Comparison of ENCODE assay signal across 8 cellular contexts in genomic region chr12:116194935-116195431, GRCh38.
A peak's percentile ranks its signal among the peaks of the same experiment; 100 is the strongest.
DNase-seq lines count a peak whose midpoint lies in the region; ATAC-seq lines count a peak whose summit lies in the region.

No MANE protein-coding gene starts in this region.

- CTCF ChIA-PET in activated CD4-positive, alpha-beta T cell treated with anti-CD3 and anti-CD28 coated beads for 36 hours (lab: Charles Lee): interaction anchor here (0.5 to 2.4 kb wide), 13 partner anchors 9 to 197 kb away, joined by 3 to 6 read pairs (median 3); no protein-coding TSS in a partner anchor

- no peak overlapping the region for H3K27ac ChIP-seq in aorta (ENCODE audit: low read depth in 1 of 2, low read length in 2 of 2)

- no peaks in the 10 kb centered on the region for H3K9me3 ChIP-seq in aorta (ENCODE audit: control insufficient read depth, low read length)

- POLR2A ChIA-PET in activated CD4-positive, alpha-beta T cell treated with anti-CD3 and anti-CD28 coated beads for 36 hours (lab: Charles Lee): no interaction called here

- intact Hi-C loops in activated CD4-positive, alpha-beta T cell treated with anti-CD3 and anti-CD28 coated beads for 36 hours (cut with DNase I, micrococcal nuclease): loop anchor here (2.0 to 10.0 kb wide), 3 partner anchors 52 to 130 kb away; no protein-coding TSS in a partner anchor
- intact Hi-C loops in aorta (cut with DNase I): no loop called here

- WGBS in aorta, 2 donors: 76 to 81% methylated on average over 3 of the region's 3 CpGs

- no peaks in the 10 kb centered on the region for H3K27me3 Mint-ChIP-seq in activated CD4-positive, alpha-beta T cell treated with anti-CD3 and anti-CD28 coated beads for 36 hours
- no peaks in the 10 kb centered on the region for H3K27me3 Mint-ChIP-seq in naive B cell

- H3K36me3 Mint-ChIP-seq in activated CD4-positive, alpha-beta T cell treated with anti-CD3 and anti-CD28 coated beads for 36 hours (ENCODE audit: low read depth): peaks cover 1% of the 10 kb centered on the region
- H3K36me3 Mint-ChIP-seq in naive B cell: no peaks in the 10 kb centered on the region

- in situ Hi-C loops in ACHN (cut with HindIII; ENCODE audit: low pct_ligation_motif_present, low pct_unique_long_range_greater_than_20kb, low sequenced_read_pairs): no loop called here

- H3K4me1 ChIP-seq in aorta (ENCODE audit: control insufficient read depth in 1 of 2, insufficient read depth in 2 of 2, low read length in 2 of 2): peaks cover 1 to 11% of the 10 kb centered on the region in 2 donors

- ATAC-seq in GM19372 (IDR thresholded peaks at IDR 0.05; ENCODE audit: low read depth, unreplicated experiment) (peak; percentile 77), HG03097 (IDR thresholded peaks at IDR 0.05; ENCODE audit: low FRiP score, unreplicated experiment) (peak; percentile 87), naive B cell (ENCODE audit: low read depth in 2 of 2) (peak; percentile 91 to 92), aorta (ENCODE audit: low FRiP score) (no peak)
- peak; percentile 93 for ATAC-seq in activated CD4-positive, alpha-beta T cell treated with anti-CD3 and anti-CD28 coated beads for 36 hours

- peaks cover 66% of the 10 kb centered on the region for H3K4me1 Mint-ChIP-seq in activated CD4-positive, alpha-beta T cell treated with anti-CD3 and anti-CD28 coated beads for 36 hours
- peaks cover 35 to 74% (median 69%) of the 10 kb centered on the region in 3 donors for H3K4me1 Mint-ChIP-seq in naive B cell

- DNase-seq in activated CD4-positive, alpha-beta T cell treated with anti-CD3 and anti-CD28 coated beads for 36 hours: peak; percentile 81
- DNase-seq in naive B cell: peak; percentile 69
- DNase-seq in ecto neural progenitor cell (ENCODE audit: low spot score): no peak
- DNase-seq in ACHN: no peak
- no peak for DNase-seq in ureter (ENCODE audit: low spot score)
- no peak for DNase-seq in aorta

- H3K27ac Mint-ChIP-seq in activated CD4-positive, alpha-beta T cell treated with anti-CD3 and anti-CD28 coated beads for 36 hours: peak overlapping the region; percentile 69
- H3K27ac Mint-ChIP-seq in naive B cell: peak overlapping the region; percentile 72 to 98 (median 96)

- H3K4me3 ChIP-seq in aorta (ENCODE audit: low read length in 2 of 2): no peak overlapping the region

- H3K36me3 ChIP-seq in aorta (ENCODE audit: control insufficient read depth in 1 of 2, insufficient read depth in 2 of 2, low read length in 1 of 2): no peaks in the 10 kb centered on the region

- H3K4me3 Mint-ChIP-seq in activated CD4-positive, alpha-beta T cell treated with anti-CD3 and anti-CD28 coated beads for 36 hours: peak overlapping the region; percentile 40
- peak overlapping the region; percentile 37 to 89 (median 73) for H3K4me3 Mint-ChIP-seq in naive B cell

- H3K9me3 Mint-ChIP-seq in activated CD4-positive, alpha-beta T cell treated with anti-CD3 and anti-CD28 coated beads for 36 hours (ENCODE audit: low read depth): no peaks in the 10 kb centered on the region
- H3K9me3 Mint-ChIP-seq in naive B cell: no peaks in the 10 kb centered on the region

- no peaks in the 10 kb centered on the region for H3K27me3 ChIP-seq in aorta (ENCODE audit: control insufficient read depth in 1 of 2, insufficient read depth in 2 of 2, low read length in 1 of 2)

Comparison
In these comparisons a context has a peak if more than half of its experiments do, and no peak if none do; other contexts are left out.
1. DNase-seq: peak in activated CD4-positive, alpha-beta T cell treated with anti-CD3 and anti-CD28 coated beads for 36 hours (single experiment) and naive B cell (single experiment); none in ecto neural progenitor cell (single experiment), ACHN (single experiment), ureter (single experiment) and aorta (0 of 2).
2. intact Hi-C loops: an anchor here in activated CD4-positive, alpha-beta T cell treated with anti-CD3 and anti-CD28 coated beads for 36 hours (2.0 to 10.0 kb wide); none called in aorta.